23 cellular contexts compared by ENCODE assay signal in the genomic region with DNA sequence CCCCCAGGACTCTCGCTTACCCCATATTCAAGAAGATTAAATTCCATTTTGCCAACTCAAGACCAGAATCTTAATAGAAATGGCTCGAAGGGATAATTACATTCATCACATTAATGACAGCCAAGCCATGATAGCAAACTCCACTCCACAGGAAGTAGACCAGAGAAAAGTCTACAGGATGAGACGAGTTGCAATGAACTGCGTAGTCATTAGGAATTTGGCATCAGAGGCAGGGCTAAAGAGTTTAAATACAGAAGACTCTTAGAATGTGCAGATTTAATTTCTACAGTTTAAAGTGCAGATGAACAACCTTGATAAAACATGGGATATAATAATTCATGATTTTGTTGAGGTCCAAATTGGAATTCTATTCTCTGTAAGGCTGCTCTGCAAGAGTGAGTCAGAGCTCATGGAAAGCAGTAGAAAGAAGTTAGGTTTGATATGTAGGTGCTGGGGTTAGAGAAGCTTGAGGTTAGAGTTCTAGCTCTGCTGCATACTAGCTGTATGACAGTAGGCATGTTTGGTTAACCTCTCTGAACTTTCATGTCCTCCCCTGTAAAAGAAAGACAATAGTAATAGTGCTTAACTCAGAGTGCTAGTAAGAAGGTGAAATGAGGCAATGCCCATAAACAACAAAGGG. TPM values are rescaled to one million over a fixed set of nuclear protein-coding genes. Genes with fewer than 3 reads are reported as not detected.
A peak's percentile ranks its signal among the peaks of the same experiment; 100 is the strongest.
DNase-seq lines count a peak whose midpoint lies in the region; TF ChIP-seq lines count a peak whose summit lies in the region.
"Had no signal": no experiment of that assay in that cellular context is flagged by ENCODE, and none has a peak within 500 bp of the region (broad histone marks: within the 10 kb centered on the region; RNA-seq: fewer than 3 reads in every experiment).

No MANE protein-coding gene starts in this region.

- H3K4me3 Mint-ChIP-seq in brain, result peak overlapping the region in 1 of 5 experiments; percentile 36
- H3K4me3 Mint-ChIP-seq: activated CD4-positive, alpha-beta memory T cell treated with anti-CD3 and anti-CD28 coated beads, Interleukin-2, amount 10 ng/mL, durations not matched to agents 7 days and 5 days; activated naive CD4-positive, alpha-beta T cell treated with anti-CD3 and anti-CD28 coated beads for 36 hours; activated T-cell treated with anti-CD3 and anti-CD28 coated beads, Interleukin-2, amount 50 U/mL, for 24 hours; endodermal cell; T-helper 17 cell had no signal

- H2BK12ac ChIP-seq in neuronal stem cell (ENCODE audit: low read length), result no peak overlapping the region

- no peak overlapping the region for H4K91ac ChIP-seq in neuronal stem cell (ENCODE audit: low read depth, low read length, poor library complexity)

- no peak overlapping the region for H2AFZ ChIP-seq in neuronal stem cell (ENCODE audit: low read length)

- no peaks in the 10 kb centered on the region for H3K27me3 Mint-ChIP-seq in brain

- no peak overlapping the region for H3K9ac ChIP-seq in neuronal stem cell (ENCODE audit: low read depth, low read length, poor library complexity)
- H3K9ac ChIP-seq: KMS-11 had no signal

- no peak overlapping the region for H3K4me2 ChIP-seq in neuronal stem cell (ENCODE audit: insufficient read depth, low read length, poor library complexity, severe bottlenecking)
- H3K4me2 ChIP-seq: KMS-11 had no signal

- H3K27ac ChIP-seq in neuronal stem cell (replicated peaks; ENCODE audit: low read length), result no peak overlapping the region
- H3K27ac ChIP-seq: colonic mucosa, gastroesophageal sphincter, KMS-11, SJCRH30 had no signal

- peak; percentile 23 for DNase-seq in A172 (ENCODE audit: low spot score)
- peak; percentile 48 for DNase-seq in M059J (ENCODE audit: low read depth)
- peak; percentile 8 for DNase-seq in hepatic stellate cell (ENCODE audit: low spot score)
- DNase-seq in activated CD8-positive, alpha-beta memory T cell treated with anti-CD3 and anti-CD28 coated beads, Interleukin-2, amount 50 U/mL, for 4 hours, result no peak
- DNase-seq in NCI-H345 treated with DMSO at 0.1 percent for 48 hours (lab: John Stamatoyannopoulos, UW; ENCODE audit: unreplicated experiment), result no peak
- DNase-seq in neuronal stem cell (ENCODE audit: low spot score), result no peak
- no peak for DNase-seq in GM10248 (ENCODE audit: extremely low spot score)
- DNase-seq: activated CD4-positive, alpha-beta memory T cell treated with anti-CD3 and anti-CD28 coated beads, Interleukin-2, amount 10 ng/mL, durations not matched to agents 7 days and 5 days; activated naive CD4-positive, alpha-beta T cell treated with anti-CD3 and anti-CD28 coated beads for 36 hours; activated T-cell treated with anti-CD3 and anti-CD28 coated beads, Interleukin-2, amount 50 U/mL, for 24 hours; colonic mucosa; endodermal cell; left lung; NCI-H1048; NCI-H2029; OCI-M1; SJCRH30; T-helper 17 cell had no signal

- no peaks in the 10 kb centered on the region for H3K36me3 Mint-ChIP-seq in brain

- no peaks in the 10 kb centered on the region for H3K36me3 ChIP-seq in neuronal stem cell (replicated peaks in 1 of 2; ENCODE audit: control insufficient read depth in 2 of 2, insufficient read depth in 2 of 2, low read length in 2 of 2)
- H3K36me3 ChIP-seq: colonic mucosa, gastroesophageal sphincter, left lung, SJCRH30, suprapubic skin had no signal

- H3K4me3 ChIP-seq in neuronal stem cell (ENCODE audit: low read length in 2 of 2), result no peak overlapping the region
- H3K4me3 ChIP-seq: colonic mucosa, gastroesophageal sphincter, left lung, SJCRH30, suprapubic skin had no signal

- peak overlapping the region in 3 of 5 experiments; percentile 56 to 97 (median 94) for H3K27ac Mint-ChIP-seq in brain
- H3K27ac Mint-ChIP-seq: activated CD4-positive, alpha-beta memory T cell treated with anti-CD3 and anti-CD28 coated beads, Interleukin-2, amount 10 ng/mL, durations not matched to agents 7 days and 5 days; activated naive CD4-positive, alpha-beta T cell treated with anti-CD3 and anti-CD28 coated beads for 36 hours; activated T-cell treated with anti-CD3 and anti-CD28 coated beads, Interleukin-2, amount 50 U/mL, for 24 hours; endodermal cell; T-helper 17 cell had no signal

- H2BK120ac ChIP-seq in neuronal stem cell (ENCODE audit: low read depth, low read length), result no peak overlapping the region

- TF ChIP-seq CTCF in brain (conservative IDR thresholded peaks at IDR 0.05), result no peak
- TF ChIP-seq CTCF in GM10248 (IDR thresholded peaks at IDR 0.05; ENCODE audit: control extremely low read depth, extremely low read depth, low read depth, missing control alignments), result no peak

- POLR2A ChIA-PET in GM10248 (lab: Yijun Ruan, JAX), result no interaction called here

- H3K79me1 ChIP-seq in neuronal stem cell (ENCODE audit: low read depth, low read length), result no peaks in the 10 kb centered on the region

- peaks cover 36% of the 10 kb centered on the region for H3K4me1 Mint-ChIP-seq in brain
- H3K4me1 Mint-ChIP-seq: activated CD4-positive, alpha-beta memory T cell treated with anti-CD3 and anti-CD28 coated beads, Interleukin-2, amount 10 ng/mL, durations not matched to agents 7 days and 5 days; T-helper 17 cell had no signal

- H2BK15ac ChIP-seq in neuronal stem cell (ENCODE audit: low read length), result no peak overlapping the region

- H3K4me1 ChIP-seq in neuronal stem cell (ENCODE audit: control insufficient read depth in 2 of 2, insufficient read depth in 1 of 2, low read depth in 1 of 2, low read length in 2 of 2), result peaks cover 2 to 6% of the 10 kb centered on the region in 2 donors
- H3K4me1 ChIP-seq: colonic mucosa, gastroesophageal sphincter had no signal

- H3K14ac ChIP-seq in neuronal stem cell (ENCODE audit: low read length), result no peak overlapping the region

- no CpG with 5 or more reads among the region's 4 CpGs for WGBS in neuronal stem cell (ENCODE audit: extremely low coverage in 2 of 2, insufficient read length in 2 of 2, insufficient replicate concordance in 1 of 2), 2 donors

- no peaks in the 10 kb centered on the region for H3K27me3 ChIP-seq in neuronal stem cell (ENCODE audit: control insufficient read depth in 3 of 3, insufficient read depth in 3 of 3, low read depth in 1 of 3, low read length in 3 of 3)
- H3K27me3 ChIP-seq: colonic mucosa, gastroesophageal sphincter, left lung, SJCRH30, suprapubic skin had no signal

- CTCF ChIA-PET in GM10248 (lab: Yijun Ruan, JAX), result interaction anchor here (1.0 to 1.5 kb wide), 6 partner anchors 17 to 244 kb away, joined by 3 to 4 read pairs (median 3); no protein-coding TSS in a partner anchor

- H4K8ac ChIP-seq in neuronal stem cell (ENCODE audit: low read depth, low read length), result no peak overlapping the region

- H3K23ac ChIP-seq in neuronal stem cell (ENCODE audit: low read depth, low read length, poor library complexity), result no peak overlapping the region

- H2BK5ac ChIP-seq in neuronal stem cell (ENCODE audit: low read length), result no peak overlapping the region

- H2AK5ac ChIP-seq in neuronal stem cell (ENCODE audit: low read depth, low read length), result no peak overlapping the region

- H3K9me3 ChIP-seq in neuronal stem cell (replicated peaks in 1 of 2; ENCODE audit: control insufficient read depth in 2 of 2, insufficient read depth in 1 of 2, low read depth in 1 of 2, low read length in 2 of 2), result no peaks in the 10 kb centered on the region
- H3K9me3 ChIP-seq: colonic mucosa, gastroesophageal sphincter, left lung, SJCRH30, suprapubic skin had no signal

- H3K4ac ChIP-seq in neuronal stem cell (ENCODE audit: low read length), result no peak overlapping the region

- peaks cover 0 to under 1% (median 0%) of the 10 kb centered on the region in 5 experiments for H3K9me3 Mint-ChIP-seq in brain
- H3K9me3 Mint-ChIP-seq: activated CD4-positive, alpha-beta memory T cell treated with anti-CD3 and anti-CD28 coated beads, Interleukin-2, amount 10 ng/mL, durations not matched to agents 7 days and 5 days; activated naive CD4-positive, alpha-beta T cell treated with anti-CD3 and anti-CD28 coated beads for 36 hours; activated T-cell treated with anti-CD3 and anti-CD28 coated beads, Interleukin-2, amount 50 U/mL, for 24 hours had no signal

- H3K18ac ChIP-seq in neuronal stem cell (ENCODE audit: low read length), result no peak overlapping the region

RNA-seq across cellular contexts. Expression of a gene that starts 32.2 kb away (rescaled TPM):
- total RNA-seq in A172 (2014; rRNA removed; shearing (Covaris generic)), result 1.2 and 1.9 TPM in 2 replicates
- total RNA-seq in M059J (2014; rRNA removed; shearing (Covaris generic)), result 0.39 and 1.7 TPM in 2 replicates
- 6.6 TPM for polyA plus RNA-seq in brain (ENCODE audit: insufficient read depth, low read depth, low replicate concordance)
- 0.14 TPM for polyA plus RNA-seq in neuronal stem cell (2013, experiment 1 of 2)
- polyA plus RNA-seq in neuronal stem cell (2013, experiment 2 of 2), result 0.17 TPM
- total RNA-seq: A673; activated CD4-positive, alpha-beta memory T cell treated with anti-CD3 and anti-CD28 coated beads, Interleukin-2, amount 10 ng/mL, durations not matched to agents 7 days and 5 days; T-helper 17 cell had no signal

Comparison
In these comparisons a context has a peak if more than half of its experiments do, and no peak if none do; other contexts are left out.
1. DNase-seq: peak in A172 (single experiment), M059J (single experiment) and hepatic stellate cell (single experiment); none in activated CD8-positive, alpha-beta memory T cell treated with anti-CD3 and anti-CD28 coated beads, Interleukin-2, amount 50 U/mL, for 4 hours (single experiment), NCI-H345 treated with DMSO at 0.1 percent for 48 hours (single experiment), neuronal stem cell (single experiment) and GM10248 (single experiment).